1 cellular context compared by ENCODE assay signal in the genomic region with DNA sequence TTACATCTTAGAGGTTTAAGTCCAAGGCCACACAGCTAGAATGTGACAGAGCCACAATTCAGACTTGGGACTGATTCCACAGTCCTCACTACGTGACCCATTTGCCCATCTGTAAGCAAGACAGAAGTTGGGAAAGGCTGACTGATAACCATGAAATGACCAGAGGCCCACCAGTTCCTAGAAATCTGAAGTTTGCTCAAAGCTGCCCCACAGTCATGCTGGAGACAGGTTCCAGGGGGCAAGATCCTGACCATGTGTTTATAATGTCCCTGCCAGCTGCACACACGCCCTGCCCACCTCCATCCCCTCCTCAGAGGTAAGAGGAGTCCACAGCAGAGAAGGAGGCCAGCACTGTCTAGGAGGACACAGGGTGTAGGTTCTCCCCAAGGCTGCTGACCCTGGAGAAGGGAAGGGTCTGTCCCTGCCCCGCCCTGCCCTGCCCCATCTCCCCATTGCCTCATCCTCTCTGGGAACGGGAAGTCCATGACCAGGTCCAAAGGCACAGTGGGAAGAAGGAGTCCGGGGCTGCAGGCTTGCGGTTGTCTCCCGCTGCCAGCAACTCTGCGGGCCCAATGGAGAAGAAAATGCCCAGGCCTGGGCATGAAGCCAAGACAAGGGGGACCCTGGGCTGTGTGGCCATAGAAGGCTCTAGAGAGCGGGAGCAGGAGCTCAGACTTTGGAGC.
TF ChIP-seq lines count a peak whose summit lies in the region.

No MANE protein-coding gene starts in this region.

TF ChIP-seq in HepG2, 621 proteins besides CTCF, POLR2A, EP300 and RAD21 (continued from another document and continues in another):
- TF ChIP-seq RXRA (CRISPR knock-in tag; IDR thresholded peaks at IDR 0.05): peak; percentile 63
- no peak for TF ChIP-seq LCORL (IDR thresholded peaks at IDR 0.05)
- TF ChIP-seq LCORL (CRISPR knock-in tag; IDR thresholded peaks at IDR 0.05): peak; percentile 57
- TF ChIP-seq SP4 (CRISPR knock-in tag; IDR thresholded peaks at IDR 0.05): no peak
- TF ChIP-seq MEIS1 (CRISPR knock-in tag; IDR thresholded peaks at IDR 0.05; ENCODE audit: borderline replicate concordance): peak; percentile 49; the same call in 1 of the 2 replicates
- no peak for TF ChIP-seq ETV5 (CRISPR knock-in tag; IDR thresholded peaks at IDR 0.05; ENCODE audit: borderline replicate concordance)
- TF ChIP-seq, protein P1, sequence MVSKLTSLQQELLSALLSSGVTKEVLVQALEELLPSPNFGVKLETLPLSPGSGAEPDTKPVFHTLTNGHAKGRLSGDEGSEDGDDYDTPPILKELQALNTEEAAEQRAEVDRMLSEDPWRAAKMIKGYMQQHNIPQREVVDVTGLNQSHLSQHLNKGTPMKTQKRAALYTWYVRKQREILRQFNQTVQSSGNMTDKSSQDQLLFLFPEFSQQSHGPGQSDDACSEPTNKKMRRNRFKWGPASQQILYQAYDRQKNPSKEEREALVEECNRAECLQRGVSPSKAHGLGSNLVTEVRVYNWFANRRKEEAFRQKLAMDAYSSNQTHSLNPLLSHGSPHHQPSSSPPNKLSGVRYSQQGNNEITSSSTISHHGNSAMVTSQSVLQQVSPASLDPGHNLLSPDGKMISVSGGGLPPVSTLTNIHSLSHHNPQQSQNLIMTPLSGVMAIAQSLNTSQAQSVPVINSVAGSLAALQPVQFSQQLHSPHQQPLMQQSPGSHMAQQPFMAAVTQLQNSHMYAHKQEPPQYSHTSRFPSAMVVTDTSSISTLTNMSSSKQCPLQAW (CRISPR knock-in tag; IDR thresholded peaks at IDR 0.05): no peak
- TF ChIP-seq, protein P2, sequence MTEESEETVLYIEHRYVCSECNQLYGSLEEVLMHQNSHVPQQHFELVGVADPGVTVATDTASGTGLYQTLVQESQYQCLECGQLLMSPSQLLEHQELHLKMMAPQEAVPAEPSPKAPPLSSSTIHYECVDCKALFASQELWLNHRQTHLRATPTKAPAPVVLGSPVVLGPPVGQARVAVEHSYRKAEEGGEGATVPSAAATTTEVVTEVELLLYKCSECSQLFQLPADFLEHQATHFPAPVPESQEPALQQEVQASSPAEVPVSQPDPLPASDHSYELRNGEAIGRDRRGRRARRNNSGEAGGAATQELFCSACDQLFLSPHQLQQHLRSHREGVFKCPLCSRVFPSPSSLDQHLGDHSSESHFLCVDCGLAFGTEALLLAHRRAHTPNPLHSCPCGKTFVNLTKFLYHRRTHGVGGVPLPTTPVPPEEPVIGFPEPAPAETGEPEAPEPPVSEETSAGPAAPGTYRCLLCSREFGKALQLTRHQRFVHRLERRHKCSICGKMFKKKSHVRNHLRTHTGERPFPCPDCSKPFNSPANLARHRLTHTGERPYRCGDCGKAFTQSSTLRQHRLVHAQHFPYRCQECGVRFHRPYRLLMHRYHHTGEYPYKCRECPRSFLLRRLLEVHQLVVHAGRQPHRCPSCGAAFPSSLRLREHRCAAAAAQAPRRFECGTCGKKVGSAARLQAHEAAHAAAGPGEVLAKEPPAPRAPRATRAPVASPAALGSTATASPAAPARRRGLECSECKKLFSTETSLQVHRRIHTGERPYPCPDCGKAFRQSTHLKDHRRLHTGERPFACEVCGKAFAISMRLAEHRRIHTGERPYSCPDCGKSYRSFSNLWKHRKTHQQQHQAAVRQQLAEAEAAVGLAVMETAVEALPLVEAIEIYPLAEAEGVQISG (CRISPR knock-in tag; IDR thresholded peaks at IDR 0.05): 0 out of 2 replicates have a peak, but pooled peaks have one; percentile 23
- no peak for TF ChIP-seq XBP1 (CRISPR knock-in tag; IDR thresholded peaks at IDR 0.05)
- peak; percentile 45 for TF ChIP-seq CEBPG (CRISPR knock-in tag; IDR thresholded peaks at IDR 0.05)
- TF ChIP-seq ZNF607 (CRISPR knock-in tag; IDR thresholded peaks at IDR 0.05; ENCODE audit: borderline replicate concordance): no peak
- TF ChIP-seq, protein P3, sequence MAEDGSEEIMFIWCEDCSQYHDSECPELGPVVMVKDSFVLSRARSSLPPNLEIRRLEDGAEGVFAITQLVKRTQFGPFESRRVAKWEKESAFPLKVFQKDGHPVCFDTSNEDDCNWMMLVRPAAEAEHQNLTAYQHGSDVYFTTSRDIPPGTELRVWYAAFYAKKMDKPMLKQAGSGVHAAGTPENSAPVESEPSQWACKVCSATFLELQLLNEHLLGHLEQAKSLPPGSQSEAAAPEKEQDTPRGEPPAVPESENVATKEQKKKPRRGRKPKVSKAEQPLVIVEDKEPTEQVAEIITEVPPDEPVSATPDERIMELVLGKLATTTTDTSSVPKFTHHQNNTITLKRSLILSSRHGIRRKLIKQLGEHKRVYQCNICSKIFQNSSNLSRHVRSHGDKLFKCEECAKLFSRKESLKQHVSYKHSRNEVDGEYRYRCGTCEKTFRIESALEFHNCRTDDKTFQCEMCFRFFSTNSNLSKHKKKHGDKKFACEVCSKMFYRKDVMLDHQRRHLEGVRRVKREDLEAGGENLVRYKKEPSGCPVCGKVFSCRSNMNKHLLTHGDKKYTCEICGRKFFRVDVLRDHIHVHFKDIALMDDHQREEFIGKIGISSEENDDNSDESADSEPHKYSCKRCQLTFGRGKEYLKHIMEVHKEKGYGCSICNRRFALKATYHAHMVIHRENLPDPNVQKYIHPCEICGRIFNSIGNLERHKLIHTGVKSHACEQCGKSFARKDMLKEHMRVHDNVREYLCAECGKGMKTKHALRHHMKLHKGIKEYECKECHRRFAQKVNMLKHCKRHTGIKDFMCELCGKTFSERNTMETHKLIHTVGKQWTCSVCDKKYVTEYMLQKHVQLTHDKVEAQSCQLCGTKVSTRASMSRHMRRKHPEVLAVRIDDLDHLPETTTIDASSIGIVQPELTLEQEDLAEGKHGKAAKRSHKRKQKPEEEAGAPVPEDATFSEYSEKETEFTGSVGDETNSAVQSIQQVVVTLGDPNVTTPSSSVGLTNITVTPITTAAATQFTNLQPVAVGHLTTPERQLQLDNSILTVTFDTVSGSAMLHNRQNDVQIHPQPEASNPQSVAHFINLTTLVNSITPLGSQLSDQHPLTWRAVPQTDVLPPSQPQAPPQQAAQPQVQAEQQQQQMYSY (CRISPR knock-in tag; IDR thresholded peaks at IDR 0.05): peak; percentile 90
- 0 out of 2 replicates have a peak, but pooled peaks have one; percentile 7 for TF ChIP-seq ZNF501 (CRISPR knock-in tag; IDR thresholded peaks at IDR 0.05)
- no peak for TF ChIP-seq SP140L (CRISPR knock-in tag; IDR thresholded peaks at IDR 0.05; ENCODE audit: borderline replicate concordance)
- TF ChIP-seq KAT2B (IDR thresholded peaks at IDR 0.05; ENCODE audit: borderline replicate concordance, low read depth, low read length): no peak
- TF ChIP-seq, protein P4, sequence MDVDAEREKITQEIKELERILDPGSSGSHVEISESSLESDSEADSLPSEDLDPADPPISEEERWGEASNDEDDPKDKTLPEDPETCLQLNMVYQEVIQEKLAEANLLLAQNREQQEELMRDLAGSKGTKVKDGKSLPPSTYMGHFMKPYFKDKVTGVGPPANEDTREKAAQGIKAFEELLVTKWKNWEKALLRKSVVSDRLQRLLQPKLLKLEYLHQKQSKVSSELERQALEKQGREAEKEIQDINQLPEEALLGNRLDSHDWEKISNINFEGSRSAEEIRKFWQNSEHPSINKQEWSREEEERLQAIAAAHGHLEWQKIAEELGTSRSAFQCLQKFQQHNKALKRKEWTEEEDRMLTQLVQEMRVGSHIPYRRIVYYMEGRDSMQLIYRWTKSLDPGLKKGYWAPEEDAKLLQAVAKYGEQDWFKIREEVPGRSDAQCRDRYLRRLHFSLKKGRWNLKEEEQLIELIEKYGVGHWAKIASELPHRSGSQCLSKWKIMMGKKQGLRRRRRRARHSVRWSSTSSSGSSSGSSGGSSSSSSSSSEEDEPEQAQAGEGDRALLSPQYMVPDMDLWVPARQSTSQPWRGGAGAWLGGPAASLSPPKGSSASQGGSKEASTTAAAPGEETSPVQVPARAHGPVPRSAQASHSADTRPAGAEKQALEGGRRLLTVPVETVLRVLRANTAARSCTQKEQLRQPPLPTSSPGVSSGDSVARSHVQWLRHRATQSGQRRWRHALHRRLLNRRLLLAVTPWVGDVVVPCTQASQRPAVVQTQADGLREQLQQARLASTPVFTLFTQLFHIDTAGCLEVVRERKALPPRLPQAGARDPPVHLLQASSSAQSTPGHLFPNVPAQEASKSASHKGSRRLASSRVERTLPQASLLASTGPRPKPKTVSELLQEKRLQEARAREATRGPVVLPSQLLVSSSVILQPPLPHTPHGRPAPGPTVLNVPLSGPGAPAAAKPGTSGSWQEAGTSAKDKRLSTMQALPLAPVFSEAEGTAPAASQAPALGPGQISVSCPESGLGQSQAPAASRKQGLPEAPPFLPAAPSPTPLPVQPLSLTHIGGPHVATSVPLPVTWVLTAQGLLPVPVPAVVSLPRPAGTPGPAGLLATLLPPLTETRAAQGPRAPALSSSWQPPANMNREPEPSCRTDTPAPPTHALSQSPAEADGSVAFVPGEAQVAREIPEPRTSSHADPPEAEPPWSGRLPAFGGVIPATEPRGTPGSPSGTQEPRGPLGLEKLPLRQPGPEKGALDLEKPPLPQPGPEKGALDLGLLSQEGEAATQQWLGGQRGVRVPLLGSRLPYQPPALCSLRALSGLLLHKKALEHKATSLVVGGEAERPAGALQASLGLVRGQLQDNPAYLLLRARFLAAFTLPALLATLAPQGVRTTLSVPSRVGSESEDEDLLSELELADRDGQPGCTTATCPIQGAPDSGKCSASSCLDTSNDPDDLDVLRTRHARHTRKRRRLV (CRISPR knock-in tag; IDR thresholded peaks at IDR 0.05): no peak
- 0 out of 2 replicates have a peak, but pooled peaks have one; percentile 37 for TF ChIP-seq NRL (CRISPR knock-in tag; IDR thresholded peaks at IDR 0.05; ENCODE audit: borderline replicate concordance)
- no peak for TF ChIP-seq MED8 (CRISPR knock-in tag; IDR thresholded peaks at IDR 0.05; ENCODE audit: insufficient replicate concordance)
- TF ChIP-seq MAZ (IDR thresholded peaks at IDR 0.05; ENCODE audit: borderline replicate concordance, low read depth, low read length): no peak
- TF ChIP-seq MAZ (CRISPR knock-in tag; IDR thresholded peaks at IDR 0.05; ENCODE audit: low read depth): no peak
- TF ChIP-seq, protein P5, sequence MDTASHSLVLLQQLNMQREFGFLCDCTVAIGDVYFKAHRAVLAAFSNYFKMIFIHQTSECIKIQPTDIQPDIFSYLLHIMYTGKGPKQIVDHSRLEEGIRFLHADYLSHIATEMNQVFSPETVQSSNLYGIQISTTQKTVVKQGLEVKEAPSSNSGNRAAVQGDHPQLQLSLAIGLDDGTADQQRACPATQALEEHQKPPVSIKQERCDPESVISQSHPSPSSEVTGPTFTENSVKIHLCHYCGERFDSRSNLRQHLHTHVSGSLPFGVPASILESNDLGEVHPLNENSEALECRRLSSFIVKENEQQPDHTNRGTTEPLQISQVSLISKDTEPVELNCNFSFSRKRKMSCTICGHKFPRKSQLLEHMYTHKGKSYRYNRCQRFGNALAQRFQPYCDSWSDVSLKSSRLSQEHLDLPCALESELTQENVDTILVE (CRISPR knock-in tag; IDR thresholded peaks at IDR 0.05): 0 out of 2 replicates have a peak, but pooled peaks have one; percentile 5
- peak; percentile 48; the same call in 1 of the 2 replicates for TF ChIP-seq YEATS4 (CRISPR knock-in tag; IDR thresholded peaks at IDR 0.05; ENCODE audit: borderline replicate concordance)
- 0 out of 2 replicates have a peak, but pooled peaks have one; percentile 24 for TF ChIP-seq DNMT1 (CRISPR knock-in tag; IDR thresholded peaks at IDR 0.05)
- TF ChIP-seq, protein P6, sequence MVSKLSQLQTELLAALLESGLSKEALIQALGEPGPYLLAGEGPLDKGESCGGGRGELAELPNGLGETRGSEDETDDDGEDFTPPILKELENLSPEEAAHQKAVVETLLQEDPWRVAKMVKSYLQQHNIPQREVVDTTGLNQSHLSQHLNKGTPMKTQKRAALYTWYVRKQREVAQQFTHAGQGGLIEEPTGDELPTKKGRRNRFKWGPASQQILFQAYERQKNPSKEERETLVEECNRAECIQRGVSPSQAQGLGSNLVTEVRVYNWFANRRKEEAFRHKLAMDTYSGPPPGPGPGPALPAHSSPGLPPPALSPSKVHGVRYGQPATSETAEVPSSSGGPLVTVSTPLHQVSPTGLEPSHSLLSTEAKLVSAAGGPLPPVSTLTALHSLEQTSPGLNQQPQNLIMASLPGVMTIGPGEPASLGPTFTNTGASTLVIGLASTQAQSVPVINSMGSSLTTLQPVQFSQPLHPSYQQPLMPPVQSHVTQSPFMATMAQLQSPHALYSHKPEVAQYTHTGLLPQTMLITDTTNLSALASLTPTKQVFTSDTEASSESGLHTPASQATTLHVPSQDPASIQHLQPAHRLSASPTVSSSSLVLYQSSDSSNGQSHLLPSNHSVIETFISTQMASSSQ (IDR thresholded peaks at IDR 0.05; ENCODE audit: low read depth): 0 out of 2 replicates have a peak, but pooled peaks have one; percentile 24
- TF ChIP-seq, protein P6 (CRISPR knock-in tag; IDR thresholded peaks at IDR 0.05; ENCODE audit: borderline replicate concordance): no peak
- no peak for TF ChIP-seq NFKB2 (CRISPR knock-in tag; IDR thresholded peaks at IDR 0.05; ENCODE audit: borderline replicate concordance)
- TF ChIP-seq ZNF7 (CRISPR knock-in tag; IDR thresholded peaks at IDR 0.05): no peak
- TF ChIP-seq RARA (CRISPR knock-in tag; IDR thresholded peaks at IDR 0.05): peak; percentile 82
- TF ChIP-seq, protein P7, sequence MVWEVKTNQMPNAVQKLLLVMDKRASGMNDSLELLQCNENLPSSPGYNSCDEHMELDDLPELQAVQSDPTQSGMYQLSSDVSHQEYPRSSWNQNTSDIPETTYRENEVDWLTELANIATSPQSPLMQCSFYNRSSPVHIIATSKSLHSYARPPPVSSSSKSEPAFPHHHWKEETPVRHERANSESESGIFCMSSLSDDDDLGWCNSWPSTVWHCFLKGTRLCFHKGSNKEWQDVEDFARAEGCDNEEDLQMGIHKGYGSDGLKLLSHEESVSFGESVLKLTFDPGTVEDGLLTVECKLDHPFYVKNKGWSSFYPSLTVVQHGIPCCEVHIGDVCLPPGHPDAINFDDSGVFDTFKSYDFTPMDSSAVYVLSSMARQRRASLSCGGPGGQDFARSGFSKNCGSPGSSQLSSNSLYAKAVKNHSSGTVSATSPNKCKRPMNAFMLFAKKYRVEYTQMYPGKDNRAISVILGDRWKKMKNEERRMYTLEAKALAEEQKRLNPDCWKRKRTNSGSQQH (CRISPR knock-in tag; IDR thresholded peaks at IDR 0.05; ENCODE audit: low read depth): no peak
- TF ChIP-seq SIN3A (IDR thresholded peaks at IDR 0.05; ENCODE audit: borderline replicate concordance, low read depth, low read length): no peak
- no peak for TF ChIP-seq HOXD1 (CRISPR knock-in tag; IDR thresholded peaks at IDR 0.05)
- no peak; the same call in 1 of the 2 replicates for TF ChIP-seq MYC (CRISPR knock-in tag; IDR thresholded peaks at IDR 0.05; ENCODE audit: borderline replicate concordance)
- TF ChIP-seq JARID2 (CRISPR knock-in tag; IDR thresholded peaks at IDR 0.05; ENCODE audit: insufficient replicate concordance): no peak
